Comparison of ENCODE assay signal across 8 cellular contexts in genomic region chr1:121238384-121238783, GRCh38. TPM values are rescaled to one million over a fixed set of nuclear protein-coding genes. Genes with fewer than 3 reads are reported as not detected.
DNase-seq lines count a peak whose midpoint lies in the region; ATAC-seq lines count a peak whose summit lies in the region.
"Not testable (repeated sequence)": the region's sequence is repeated elsewhere in the genome, so short reads cannot be mapped to it uniquely, and the experiment has no call there.

No MANE protein-coding gene starts in this region.

- H3K27me3 Mint-ChIP-seq in activated T-cell treated with anti-CD3 and anti-CD28 coated beads, Interleukin-2, amount 50 U/mL, for 4 hours (ENCODE audit: low read depth); natural killer cell treated with Interleukin-12 subunit alpha and Interleukin-12 subunit beta and Interleukin-15 and Interleukin-18, amount 100 ng/mL, for 72 hours: not testable (repeated sequence)

- H3K4me3 Mint-ChIP-seq in activated T-cell treated with anti-CD3 and anti-CD28 coated beads, Interleukin-2, amount 50 U/mL, for 4 hours; natural killer cell treated with Interleukin-12 subunit alpha and Interleukin-12 subunit beta and Interleukin-15 and Interleukin-18, amount 100 ng/mL, for 72 hours: not testable (repeated sequence)

- H3K27ac Mint-ChIP-seq in natural killer cell treated with Interleukin-12 subunit alpha and Interleukin-12 subunit beta and Interleukin-15 and Interleukin-18, amount 100 ng/mL, for 72 hours: not testable (repeated sequence)

- not testable (repeated sequence) for H3K4me1 Mint-ChIP-seq in activated T-cell treated with anti-CD3 and anti-CD28 coated beads, Interleukin-2, amount 50 U/mL, for 4 hours (ENCODE audit: low read depth); natural killer cell treated with Interleukin-12 subunit alpha and Interleukin-12 subunit beta and Interleukin-15 and Interleukin-18, amount 100 ng/mL, for 72 hours (ENCODE audit: low read depth in 2 of 2)

- peak; percentile 99 for ATAC-seq in GM18499 (IDR thresholded peaks at IDR 0.05; ENCODE audit: insufficient read depth, unreplicated experiment)
- peak; percentile 79 for ATAC-seq in GM19035 (IDR thresholded peaks at IDR 0.05; ENCODE audit: unreplicated experiment)
- ATAC-seq in GM21423 (IDR thresholded peaks at IDR 0.05; ENCODE audit: unreplicated experiment): peak; percentile 79
- ATAC-seq in HG02759 (IDR thresholded peaks at IDR 0.05; ENCODE audit: unreplicated experiment): peak; percentile 92
- peak; percentile 92 for ATAC-seq in HG03095 (IDR thresholded peaks at IDR 0.05; ENCODE audit: unreplicated experiment)
- ATAC-seq in HG03520 (IDR thresholded peaks at IDR 0.05; ENCODE audit: unreplicated experiment): peak; percentile 93
- ATAC-seq in activated T-cell treated with anti-CD3 and anti-CD28 coated beads, Interleukin-2, amount 50 U/mL, for 4 hours: peak; percentile 91 to 95
- ATAC-seq in natural killer cell treated with Interleukin-12 subunit alpha and Interleukin-12 subunit beta and Interleukin-15 and Interleukin-18, amount 100 ng/mL, for 72 hours: peak; percentile 78 to 91

- H3K9me3 Mint-ChIP-seq in activated T-cell treated with anti-CD3 and anti-CD28 coated beads, Interleukin-2, amount 50 U/mL, for 4 hours; natural killer cell treated with Interleukin-12 subunit alpha and Interleukin-12 subunit beta and Interleukin-15 and Interleukin-18, amount 100 ng/mL, for 72 hours: not testable (repeated sequence)

- H3K36me3 Mint-ChIP-seq in activated T-cell treated with anti-CD3 and anti-CD28 coated beads, Interleukin-2, amount 50 U/mL, for 4 hours (ENCODE audit: insufficient read depth); natural killer cell treated with Interleukin-12 subunit alpha and Interleukin-12 subunit beta and Interleukin-15 and Interleukin-18, amount 100 ng/mL, for 72 hours: not testable (repeated sequence)

- not testable (repeated sequence) for DNase-seq in activated T-cell treated with anti-CD3 and anti-CD28 coated beads, Interleukin-2, amount 50 U/mL, for 4 hours
- DNase-seq in natural killer cell treated with Interleukin-12 subunit alpha and Interleukin-12 subunit beta and Interleukin-15 and Interleukin-18, amount 100 ng/mL, for 72 hours (ENCODE audit: low spot score): peak; percentile 26

RNA-seq across cellular contexts. Expression of gene SRGAP2C, which starts 53.6 kb away (rescaled TPM):
- total RNA-seq in activated T-cell treated with anti-CD3 and anti-CD28 coated beads, Interleukin-2, amount 50 U/mL, for 4 hours: 10 to 100 TPM in 2 of 3 donors, 1 to 10 TPM in 1; 9.8 to 10.4 (median 10.3) TPM
- total RNA-seq in natural killer cell treated with Interleukin-12 subunit alpha and Interleukin-12 subunit beta and Interleukin-15 and Interleukin-18, amount 100 ng/mL, for 72 hours: 10 to 100 TPM; 39.3 to 74.3 TPM

RNA-seq across cellular contexts. Expression of gene FAM72B, which starts 54.2 kb away (rescaled TPM):
- 1 to 10 TPM; 2.5 to 6.9 (median 3.4) TPM for total RNA-seq in activated T-cell treated with anti-CD3 and anti-CD28 coated beads, Interleukin-2, amount 50 U/mL, for 4 hours
- total RNA-seq in natural killer cell treated with Interleukin-12 subunit alpha and Interleukin-12 subunit beta and Interleukin-15 and Interleukin-18, amount 100 ng/mL, for 72 hours: 10 to 100 TPM; 10.5 to 25.5 TPM
